In genomic region chr3:149528344-149528657, GRCh38 we compare ENCODE assay signal across 1 cellular context.
TF ChIP-seq lines count a peak whose summit lies in the region.

No MANE protein-coding gene starts in this region.

TF ChIP-seq in IMR-90, 13 proteins besides CTCF, POLR2A, EP300 and RAD21:
- TF ChIP-seq, protein P1, sequence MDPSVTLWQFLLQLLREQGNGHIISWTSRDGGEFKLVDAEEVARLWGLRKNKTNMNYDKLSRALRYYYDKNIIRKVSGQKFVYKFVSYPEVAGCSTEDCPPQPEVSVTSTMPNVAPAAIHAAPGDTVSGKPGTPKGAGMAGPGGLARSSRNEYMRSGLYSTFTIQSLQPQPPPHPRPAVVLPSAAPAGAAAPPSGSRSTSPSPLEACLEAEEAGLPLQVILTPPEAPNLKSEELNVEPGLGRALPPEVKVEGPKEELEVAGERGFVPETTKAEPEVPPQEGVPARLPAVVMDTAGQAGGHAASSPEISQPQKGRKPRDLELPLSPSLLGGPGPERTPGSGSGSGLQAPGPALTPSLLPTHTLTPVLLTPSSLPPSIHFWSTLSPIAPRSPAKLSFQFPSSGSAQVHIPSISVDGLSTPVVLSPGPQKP (IDR thresholded peaks at IDR 0.05; ENCODE audit: borderline replicate concordance, low read depth, low read length) = no peak
- TF ChIP-seq BHLHE40 (IDR thresholded peaks at IDR 0.05; ENCODE audit: low read depth, low read length) = no peak
- no peak for TF ChIP-seq CHD1 (IDR thresholded peaks at IDR 0.05; ENCODE audit: low read depth, low read length)
- TF ChIP-seq NFE2L2 (IDR thresholded peaks at IDR 0.05; ENCODE audit: low read depth, low read length) = no peak
- TF ChIP-seq MAFK (IDR thresholded peaks at IDR 0.05; ENCODE audit: low read depth, low read length) = no peak
- TF ChIP-seq FOS (IDR thresholded peaks at IDR 0.05; ENCODE audit: low read depth, low read length) = no peak
- TF ChIP-seq CEBPB (IDR thresholded peaks at IDR 0.05; ENCODE audit: low read depth, low read length) = no peak
- TF ChIP-seq USF2 (IDR thresholded peaks at IDR 0.05; ENCODE audit: low read depth, low read length) = no peak
